In genomic region chr10:69222157-69223027, GRCh38 we compare ENCODE assay signal across 8 cellular contexts. TPM values are rescaled to one million over a fixed set of nuclear protein-coding genes. Genes with fewer than 3 reads are reported as not detected.
DNase-seq lines count a peak whose midpoint lies in the region; ATAC-seq and TF ChIP-seq lines count a peak whose summit lies in the region.

No MANE protein-coding gene starts in this region.

- no peaks in the 10 kb centered on the region for H3F3A ChIP-seq in OCI-LY1 (ENCODE audit: insufficient read depth, low read length)

- no peaks in the 10 kb centered on the region for H3K9me3 ChIP-seq in CD8-positive, alpha-beta memory T cell (ENCODE audit: low read length)
- H3K9me3 ChIP-seq in OCI-LY1 (ENCODE audit: low read length) = no peaks in the 10 kb centered on the region

- no peaks in the 10 kb centered on the region for H3K36me3 ChIP-seq in CD8-positive, alpha-beta memory T cell (ENCODE audit: insufficient read depth, low read length)
- H3K36me3 ChIP-seq in OCI-LY1 (ENCODE audit: insufficient read depth, low read length) = no peaks in the 10 kb centered on the region

- H3K79me2 ChIP-seq in OCI-LY1 (ENCODE audit: insufficient read depth, low read length) = no peaks in the 10 kb centered on the region

- ATAC-seq in GM19025 (IDR thresholded peaks at IDR 0.05; ENCODE audit: low read depth, unreplicated experiment) (peak; percentile 97), HG03135 (IDR thresholded peaks at IDR 0.05; ENCODE audit: unreplicated experiment) (peak; percentile 96)
- peak; percentile 96 for ATAC-seq in activated T-cell treated with anti-CD3 and anti-CD28 coated beads, Interleukin-2, amount 50 U/mL, for 4 hours

- H3K27me3 Mint-ChIP-seq in CD8-positive, alpha-beta memory T cell = no peaks in the 10 kb centered on the region
- no peaks in the 10 kb centered on the region for H3K27me3 Mint-ChIP-seq in activated T-cell treated with anti-CD3 and anti-CD28 coated beads, Interleukin-2, amount 50 U/mL, for 4 hours (ENCODE audit: low read depth)

- DNase-seq in CD8-positive, alpha-beta memory T cell = peak; percentile 49 to 83 (median 59)
- DNase-seq in activated T-cell treated with anti-CD3 and anti-CD28 coated beads, Interleukin-2, amount 50 U/mL, for 4 hours = peak; percentile 63
- peak; percentile 88 for DNase-seq in fibroblast of villous mesenchyme (ENCODE audit: low read depth)
- DNase-seq in retinal pigment epithelial cell (ENCODE audit: low read depth) = no peak
- DNase-seq in HuH-7 (ENCODE audit: low spot score) = no peak

- H3K36me3 Mint-ChIP-seq in CD8-positive, alpha-beta memory T cell = no peaks in the 10 kb centered on the region
- H3K36me3 Mint-ChIP-seq in activated T-cell treated with anti-CD3 and anti-CD28 coated beads, Interleukin-2, amount 50 U/mL, for 4 hours (ENCODE audit: insufficient read depth) = no peaks in the 10 kb centered on the region

- H3K27ac ChIP-seq in CD8-positive, alpha-beta memory T cell (ENCODE audit: low read depth, low read length) = peak overlapping the region; percentile 63
- peak overlapping the region; percentile 70 for H3K27ac ChIP-seq in OCI-LY1 (ENCODE audit: low read depth, low read length, poor library complexity, severe bottlenecking)

- peak overlapping the region; percentile 46 for H3K4me2 ChIP-seq in OCI-LY1 (ENCODE audit: low read length)

- no peaks in the 10 kb centered on the region for H3K9me2 ChIP-seq in OCI-LY1 (ENCODE audit: low read depth, low read length)

- peak overlapping the region; percentile 32 for H3K9ac ChIP-seq in OCI-LY1 (ENCODE audit: low read length)

- POLR2A ChIA-PET in CD8-positive, alpha-beta memory T cell (lab: Charles Lee) = interaction anchor here (0.5 kb wide), 1 partner anchor 174 kb away, joined by 3 read pairs; no protein-coding TSS in a partner anchor

- H4K20me1 ChIP-seq in OCI-LY1 (ENCODE audit: insufficient read depth, low read length) = no peaks in the 10 kb centered on the region

- CTCF ChIA-PET in CD8-positive, alpha-beta memory T cell (lab: Charles Lee) = interaction anchor here (0.6 to 1.2 kb wide), 4 partner anchors 9 to 13 kb away, joined by 3 to 7 read pairs (median 4); no protein-coding TSS in a partner anchor

- H3K27ac Mint-ChIP-seq in CD8-positive, alpha-beta memory T cell = peak overlapping the region; percentile 80 to 95 (median 88)

- H3K9me3 Mint-ChIP-seq in CD8-positive, alpha-beta memory T cell = no peaks in the 10 kb centered on the region
- H3K9me3 Mint-ChIP-seq in activated T-cell treated with anti-CD3 and anti-CD28 coated beads, Interleukin-2, amount 50 U/mL, for 4 hours = no peaks in the 10 kb centered on the region

- H3K4me1 ChIP-seq in CD8-positive, alpha-beta memory T cell (ENCODE audit: insufficient read depth, low read length) = peaks cover 32% of the 10 kb centered on the region
- peaks cover 37% of the 10 kb centered on the region for H3K4me1 ChIP-seq in OCI-LY1 (ENCODE audit: insufficient read depth, low read length, severe bottlenecking)

- H3K4me3 ChIP-seq in CD8-positive, alpha-beta memory T cell (ENCODE audit: low read length) = peak overlapping the region; percentile 28
- H3K4me3 ChIP-seq in OCI-LY1 (ENCODE audit: low read depth, low read length, poor library complexity, severe bottlenecking) (peak overlapping the region; percentile 23), fibroblast of villous mesenchyme (ENCODE audit: low read depth, low read length) (no peak overlapping the region), retinal pigment epithelial cell (ENCODE audit: low read length) (peak overlapping the region; percentile 84)

- no peaks in the 10 kb centered on the region for H3K27me3 ChIP-seq in CD8-positive, alpha-beta memory T cell (ENCODE audit: insufficient read depth, low read length, poor library complexity, severe bottlenecking)
- H3K27me3 ChIP-seq in OCI-LY1 (ENCODE audit: insufficient read depth, low read length) = no peaks in the 10 kb centered on the region

- peaks cover 38 to 58% (median 38%) of the 10 kb centered on the region in 3 donors for H3K4me1 Mint-ChIP-seq in CD8-positive, alpha-beta memory T cell
- peaks cover 36% of the 10 kb centered on the region for H3K4me1 Mint-ChIP-seq in activated T-cell treated with anti-CD3 and anti-CD28 coated beads, Interleukin-2, amount 50 U/mL, for 4 hours (ENCODE audit: low read depth)

- TF ChIP-seq CTCF in OCI-LY1 (IDR thresholded peaks at IDR 0.05; ENCODE audit: low read length) = peak; percentile 85
- TF ChIP-seq CTCF in fibroblast of villous mesenchyme (IDR thresholded peaks at IDR 0.05; ENCODE audit: insufficient read depth, low read depth, low read length) = peak; percentile 69
- peak; percentile 76 for TF ChIP-seq CTCF in retinal pigment epithelial cell (conservative IDR thresholded peaks at IDR 0.05; ENCODE audit: low read depth, low read length)

- H3K4me3 Mint-ChIP-seq in CD8-positive, alpha-beta memory T cell = peak overlapping the region; percentile 23 to 90 (median 75)
- peak overlapping the region; percentile 64 for H3K4me3 Mint-ChIP-seq in activated T-cell treated with anti-CD3 and anti-CD28 coated beads, Interleukin-2, amount 50 U/mL, for 4 hours

- H2AFZ ChIP-seq in OCI-LY1 (ENCODE audit: low read length) = no peak overlapping the region

RNA-seq across cellular contexts. Expression of gene HKDC1, which starts 2.3 kb away (rescaled TPM):
- total RNA-seq in CD8-positive, alpha-beta memory T cell = under 1 TPM in 1 of 2 experiments, not detected in 1; 0.15 TPM
- 3.0 TPM for polyA plus RNA-seq in CD8-positive, alpha-beta memory T cell
- under 1 TPM in 2 of 3 donors, not detected in 1; 0.05 to 0.54 TPM for total RNA-seq in activated T-cell treated with anti-CD3 and anti-CD28 coated beads, Interleukin-2, amount 50 U/mL, for 4 hours
- 0.43 and 0.64 TPM in 2 replicates for total RNA-seq in fibroblast of villous mesenchyme

RNA-seq across cellular contexts. Expression of gene SUPV3L1, which starts 42.4 kb away (rescaled TPM):
- 10 to 100 TPM; 50.0 to 51.0 TPM for total RNA-seq in CD8-positive, alpha-beta memory T cell
- polyA plus RNA-seq in CD8-positive, alpha-beta memory T cell = 25.1 TPM
- total RNA-seq in activated T-cell treated with anti-CD3 and anti-CD28 coated beads, Interleukin-2, amount 50 U/mL, for 4 hours = 10 to 100 TPM; 62.3 to 70.0 (median 63.0) TPM
- 22.5 and 28.5 TPM in 2 replicates for total RNA-seq in fibroblast of villous mesenchyme

RNA-seq across cellular contexts. Expression of gene HK1, which starts 55.9 kb away (rescaled TPM):
- total RNA-seq in CD8-positive, alpha-beta memory T cell = 100 to 1,000 TPM; 151 to 153 TPM
- 144 TPM for polyA plus RNA-seq in CD8-positive, alpha-beta memory T cell
- total RNA-seq in activated T-cell treated with anti-CD3 and anti-CD28 coated beads, Interleukin-2, amount 50 U/mL, for 4 hours = 100 to 1,000 TPM; 147 to 169 (median 165) TPM
- 86.7 and 91.1 TPM in 2 replicates for total RNA-seq in fibroblast of villous mesenchyme

Comparison
In these comparisons a context has a peak if more than half of its experiments do, and no peak if none do; other contexts are left out.
1. DNase-seq: peak in CD8-positive, alpha-beta memory T cell (5 of 5), activated T-cell treated with anti-CD3 and anti-CD28 coated beads, Interleukin-2, amount 50 U/mL, for 4 hours (single experiment) and fibroblast of villous mesenchyme (single experiment); none in retinal pigment epithelial cell (single experiment) and HuH-7 (single experiment).
2. Peak in every context shown above with its lines, with median percentiles within 50 percentile points of each other: ATAC-seq and CTCF ChIP-seq.